29 cellular contexts compared by ENCODE assay signal in genomic region chr9:117696141-117696540, GRCh38. TPM values are rescaled to one million over a fixed set of nuclear protein-coding genes. Genes with fewer than 3 reads are reported as not detected.
DNase-seq lines count a peak whose midpoint lies in the region; ATAC-seq and TF ChIP-seq lines count a peak whose summit lies in the region.
"Had no signal": no experiment of that assay in that cellular context is flagged by ENCODE, and none has a peak within 500 bp of the region (broad histone marks: within the 10 kb centered on the region; RNA-seq: fewer than 3 reads in every experiment).

No MANE protein-coding gene starts in this region.

- H3K36me3 ChIP-seq in GM23248 (ENCODE audit: low read depth) (no peaks in the 10 kb centered on the region), mammary epithelial cell (ENCODE audit: insufficient read depth, low read length) (no peaks in the 10 kb centered on the region)
- no peaks in the 10 kb centered on the region for H3K36me3 ChIP-seq in naive thymus-derived CD4-positive, alpha-beta T cell (ENCODE audit: control insufficient read depth in 2 of 3, insufficient read depth in 3 of 3, low read length in 3 of 3)
- H3K36me3 ChIP-seq: colonic mucosa, prostate gland, transverse colon had no signal

- no peak overlapping the region for H3K4me3 Mint-ChIP-seq in naive thymus-derived CD4-positive, alpha-beta T cell
- H3K4me3 Mint-ChIP-seq in activated CD8-positive, alpha-beta memory T cell treated with anti-CD3 and anti-CD28 coated beads, Interleukin-2, amount 10 ng/mL, durations not matched to agents 7 days and 5 days, result no peak overlapping the region

- peaks cover 13% of the 10 kb centered on the region for H3K4me1 ChIP-seq in GM23248 (ENCODE audit: insufficient read depth)
- peaks cover 4% of the 10 kb centered on the region for H3K4me1 ChIP-seq in mammary epithelial cell (ENCODE audit: insufficient read depth, low read length)
- H3K4me1 ChIP-seq in naive thymus-derived CD4-positive, alpha-beta T cell (ENCODE audit: control insufficient read depth in 2 of 2, insufficient read depth in 2 of 2, low read length in 2 of 2), result no peaks in the 10 kb centered on the region
- H3K4me1 ChIP-seq: colonic mucosa, foreskin keratinocyte, prostate gland, transverse colon had no signal

- no TSS peak for BruUV-seq in mammary epithelial cell (replicated peaks; lab: Mats Ljungman, UMichigan)

- H4K20me1 ChIP-seq in GM23248 (ENCODE audit: insufficient read depth) (no peaks in the 10 kb centered on the region), mammary epithelial cell (ENCODE audit: insufficient read depth, low read length) (no peaks in the 10 kb centered on the region)

- no peak overlapping the region for H3K27ac Mint-ChIP-seq in naive thymus-derived CD4-positive, alpha-beta T cell
- no peak overlapping the region for H3K27ac Mint-ChIP-seq in activated CD8-positive, alpha-beta memory T cell treated with anti-CD3 and anti-CD28 coated beads, Interleukin-2, amount 10 ng/mL, durations not matched to agents 7 days and 5 days
- H3K27ac Mint-ChIP-seq: activated naive CD4-positive, alpha-beta T cell treated with anti-CD3 and anti-CD28 coated beads, Interleukin-2, amount 50 U/mL, for 72 hours had no signal

- no peaks in the 10 kb centered on the region for H3K79me2 ChIP-seq in GM23248 (ENCODE audit: insufficient read depth)
- no peaks in the 10 kb centered on the region for H3K79me2 ChIP-seq in mammary epithelial cell (ENCODE audit: insufficient read depth, low read length)

- H3K4me3 ChIP-seq in GM23248 (no peak overlapping the region), NB4 (ENCODE audit: low read depth, low read length) (no peak overlapping the region), mammary epithelial cell (replicated peaks in 1 of 3; ENCODE audit: insufficient read depth in 1 of 3, low read depth in 2 of 3, low read length in 3 of 3) (no peak overlapping the region)
- no peak overlapping the region for H3K4me3 ChIP-seq in naive thymus-derived CD4-positive, alpha-beta T cell (ENCODE audit: low read length)
- H3K4me3 ChIP-seq: colonic mucosa, GM12878, prostate gland, transverse colon had no signal

- peaks cover 0 to 18% (median 2%) of the 10 kb centered on the region in 11 donors for H3K9me3 Mint-ChIP-seq in naive thymus-derived CD4-positive, alpha-beta T cell
- no peaks in the 10 kb centered on the region for H3K9me3 Mint-ChIP-seq in activated CD8-positive, alpha-beta memory T cell treated with anti-CD3 and anti-CD28 coated beads, Interleukin-2, amount 10 ng/mL, durations not matched to agents 7 days and 5 days (ENCODE audit: low read depth)

- H2AFZ ChIP-seq in GM23248, result no peak overlapping the region
- H2AFZ ChIP-seq in mammary epithelial cell (ENCODE audit: low read depth, low read length), result no peak overlapping the region

- in situ Hi-C loops in GM23248 (cut with MboI) (no loop called here), mammary epithelial cell (cut with MboI; ENCODE audit: low sequenced_read_pairs in 2 of 2) (no loop called here)

- intact Hi-C loops in mammary epithelial cell (cut with micrococcal nuclease), result no loop called here
- intact Hi-C loops in naive thymus-derived CD4-positive, alpha-beta T cell (cut with micrococcal nuclease), result no loop called here

- no peaks in the 10 kb centered on the region for H3K9me2 ChIP-seq in GM23248 (ENCODE audit: insufficient read depth)

- DNase-seq in GM23248 (peak; percentile 70), NB4 (ENCODE audit: low read depth) (peak; percentile 65), mammary epithelial cell (peak; percentile 88), inferior parietal cortex (ENCODE audit: extremely low spot score) (no peak)
- no peak for DNase-seq in naive thymus-derived CD4-positive, alpha-beta T cell
- DNase-seq in activated CD8-positive, alpha-beta memory T cell treated with anti-CD3 and anti-CD28 coated beads, Interleukin-2, amount 10 ng/mL, durations not matched to agents 7 days and 5 days, result no peak
- DNase-seq: ACHN; activated CD4-positive, alpha-beta T cell treated with anti-CD3 and anti-CD28 coated beads for 48 hours; activated T-cell treated with anti-CD3 and anti-CD28 coated beads for 4 hours; colonic mucosa; DMS153; effector CD8-positive, alpha-beta T cell; erythroblast; foreskin keratinocyte; HCEC 1CT; head of caudate nucleus; Karpas-422; NCI-H1048; NCI-H1694; stimulated activated CD4-positive, alpha-beta T cell treated with anti-CD3 and anti-CD28 coated beads, Interleukin-15, amount 100 ng/mL, for 24 hours; stimulated activated CD4-positive, alpha-beta T cell treated with anti-CD3 and anti-CD28 coated beads, Interleukin-4, amount 100 ng/mL, for 4 hours; T-helper 9 cell; transverse colon had no signal

- H3K27ac ChIP-seq in GM23248 (no peak overlapping the region), mammary epithelial cell (ENCODE audit: insufficient read depth, low read depth, low read length) (no peak overlapping the region)
- no peak overlapping the region for H3K27ac ChIP-seq in naive thymus-derived CD4-positive, alpha-beta T cell (ENCODE audit: low read depth, low read length)
- H3K27ac ChIP-seq: colonic mucosa, foreskin keratinocyte, prostate gland, transverse colon, VCaP had no signal

- no peak overlapping the region for H3K4me2 ChIP-seq in GM23248 (ENCODE audit: unreplicated experiment)
- no peak overlapping the region for H3K4me2 ChIP-seq in mammary epithelial cell (ENCODE audit: insufficient read depth, low read depth, low read length)

- 92 to 97% methylated on average over 2 of the region's 2 CpGs for WGBS in GM23248 (ENCODE audit: low coverage in 1 of 2, low lambda C conversion rate in 2 of 2, missing lambda C conversion rate in 2 of 2), 2 experiments
- WGBS in mammary epithelial cell (ENCODE audit: low coverage, missing lambda C conversion rate), result 88% methylated on average over 2 of the region's 2 CpGs

- H3F3A ChIP-seq in GM23248 (ENCODE audit: insufficient read depth), result peaks cover 19% of the 10 kb centered on the region; the same call in 1 of the 2 replicates

- TF ChIP-seq CTCF in NB4 (IDR thresholded peaks at IDR 0.05; ENCODE audit: low read depth, low read length), result no peak
- no peak for TF ChIP-seq CTCF in mammary epithelial cell (conservative IDR thresholded peaks at IDR 0.05 in 1 of 2, IDR thresholded peaks at IDR 0.05 in 1 of 2; ENCODE audit: extremely low read depth in 1 of 2, insufficient read depth in 1 of 2, low read depth in 1 of 2, low read length in 2 of 2)

- H3K36me3 Mint-ChIP-seq in naive thymus-derived CD4-positive, alpha-beta T cell, result no peaks in the 10 kb centered on the region
- H3K36me3 Mint-ChIP-seq in activated CD8-positive, alpha-beta memory T cell treated with anti-CD3 and anti-CD28 coated beads, Interleukin-2, amount 10 ng/mL, durations not matched to agents 7 days and 5 days, result no peaks in the 10 kb centered on the region

- CTCF ChIA-PET in mammary epithelial cell (lab: Charles Lee; ENCODE audit: low non-redundant PET), result no interaction called here
- CTCF ChIA-PET in naive thymus-derived CD4-positive, alpha-beta T cell (lab: Charles Lee), result no interaction called here
- CTCF ChIA-PET in activated CD8-positive, alpha-beta memory T cell treated with anti-CD3 and anti-CD28 coated beads, Interleukin-2, amount 10 ng/mL, durations not matched to agents 7 days and 5 days (lab: Charles Lee), result no interaction called here

- dilution Hi-C loops in mammary epithelial cell (cut with HindIII; ENCODE audit: low sequenced_read_pairs), result no loop called here

- peaks cover 0 to 3% (median 0%) of the 10 kb centered on the region in 5 donors for H3K27me3 Mint-ChIP-seq in naive thymus-derived CD4-positive, alpha-beta T cell
- H3K27me3 Mint-ChIP-seq in activated CD8-positive, alpha-beta memory T cell treated with anti-CD3 and anti-CD28 coated beads, Interleukin-2, amount 10 ng/mL, durations not matched to agents 7 days and 5 days, result no peaks in the 10 kb centered on the region

- H3K9ac ChIP-seq in GM23248 (no peak overlapping the region), mammary epithelial cell (ENCODE audit: insufficient read depth, low read length) (no peak overlapping the region)

- peak; percentile 82 for ATAC-seq in naive thymus-derived CD4-positive, alpha-beta T cell
- ATAC-seq in GM21825 (IDR thresholded peaks at IDR 0.05; ENCODE audit: unreplicated experiment), result no peak
- ATAC-seq in activated CD4-positive, CD25-positive, alpha-beta regulatory T cell treated with anti-CD3 and anti-CD28 coated beads, Interleukin-2, amount 50 U/mL, for 24 hours, result no peak
- ATAC-seq in activated CD8-positive, alpha-beta memory T cell treated with anti-CD3 and anti-CD28 coated beads, Interleukin-2, amount 10 ng/mL, durations not matched to agents 7 days and 5 days, result no peak
- ATAC-seq: activated naive CD4-positive, alpha-beta T cell treated with anti-CD3 and anti-CD28 coated beads, Interleukin-2, amount 50 U/mL, for 72 hours; foreskin keratinocyte; GM12878 had no signal

- H3K9me3 ChIP-seq in GM23248 (ENCODE audit: low read depth) (no peaks in the 10 kb centered on the region), mammary epithelial cell (replicated peaks; ENCODE audit: insufficient read depth, low read length) (no peaks in the 10 kb centered on the region)
- peaks cover 0 to 4% (median 0%) of the 10 kb centered on the region in 3 experiments for H3K9me3 ChIP-seq in naive thymus-derived CD4-positive, alpha-beta T cell (ENCODE audit: control insufficient read depth in 2 of 3, low read length in 3 of 3)
- H3K9me3 ChIP-seq: colonic mucosa, prostate gland, transverse colon had no signal

- TF ChIP-seq POLR2A in NB4 (IDR thresholded peaks at IDR 0.05; ENCODE audit: extremely low read depth, insufficient read length), result no peak

- H3K27me3 ChIP-seq in GM23248 (replicated peaks; ENCODE audit: insufficient read depth), result no peaks in the 10 kb centered on the region
- no peaks in the 10 kb centered on the region for H3K27me3 ChIP-seq in mammary epithelial cell (ENCODE audit: insufficient read depth, low read length)
- H3K27me3 ChIP-seq in naive thymus-derived CD4-positive, alpha-beta T cell (ENCODE audit: control insufficient read depth in 2 of 2, insufficient read depth in 2 of 2, low read length in 2 of 2), result no peaks in the 10 kb centered on the region
- H3K27me3 ChIP-seq: colonic mucosa, foreskin keratinocyte, transverse colon had no signal

- no peaks in the 10 kb centered on the region for H3K4me1 Mint-ChIP-seq in naive thymus-derived CD4-positive, alpha-beta T cell
- no peaks in the 10 kb centered on the region for H3K4me1 Mint-ChIP-seq in activated CD8-positive, alpha-beta memory T cell treated with anti-CD3 and anti-CD28 coated beads, Interleukin-2, amount 10 ng/mL, durations not matched to agents 7 days and 5 days

- POLR2A ChIA-PET in naive thymus-derived CD4-positive, alpha-beta T cell (lab: Charles Lee), result no interaction called here

RNA-seq across cellular contexts. Expression of gene TLR4, which starts 8.1 kb away (rescaled TPM):
- 11.9 and 13.8 TPM in 2 replicates for total RNA-seq in GM23248 (2014; rRNA removed; shearing (Covaris generic))
- polyA plus RNA-seq in GM23248 (2016; fragmentation: Nextera tagmentation; extraction: Ambion mirVana) (5.1 TPM in 2 replicates), mammary epithelial cell (7.9 TPM)
- 10 to 100 TPM in 1 of 2 donors, 1 to 10 TPM in 1; 7.2 to 71.3 TPM for total RNA-seq in mammary epithelial cell
- polyA minus RNA-seq in mammary epithelial cell, result 22.5 TPM
- total RNA-seq in naive thymus-derived CD4-positive, alpha-beta T cell, result 10 to 100 TPM in 1 of 5 experiments, 1 to 10 TPM in 3, under 1 TPM in 1; 0.10 to 28.1 (median 1.5) TPM
- under 1 TPM in 1 of 2 donors, not detected in 1; 0.07 TPM for polyA plus RNA-seq in naive thymus-derived CD4-positive, alpha-beta T cell
- not detected for total RNA-seq in activated CD8-positive, alpha-beta memory T cell treated with anti-CD3 and anti-CD28 coated beads, Interleukin-2, amount 10 ng/mL, durations not matched to agents 7 days and 5 days
- total RNA-seq: activated naive CD4-positive, alpha-beta T cell treated with anti-CD3 and anti-CD28 coated beads, Interleukin-2, amount 50 U/mL, for 72 hours; foreskin keratinocyte had no signal
- polyA plus RNA-seq: foreskin keratinocyte had no signal

Comparison
In these comparisons a context has a peak if more than half of its experiments do, and no peak if none do; other contexts are left out.
1. DNase-seq: peak in GM23248 (single experiment), NB4 (single experiment) and mammary epithelial cell (single experiment); none in naive thymus-derived CD4-positive, alpha-beta T cell (0 of 9), inferior parietal cortex (single experiment) and activated CD8-positive, alpha-beta memory T cell treated with anti-CD3 and anti-CD28 coated beads, Interleukin-2, amount 10 ng/mL, durations not matched to agents 7 days and 5 days (single experiment).